ENCODE assay signal across 17 cellular contexts in genomic region chr15:85759391-85759790, GRCh38.
"Had no signal": no experiment of that assay in that cellular context is flagged by ENCODE, and none has a peak within 500 bp of the region (broad histone marks: within the 10 kb centered on the region; RNA-seq: fewer than 3 reads in every experiment).

No MANE protein-coding gene starts in this region.

- H3K36me3 ChIP-seq: adrenal gland, cardiac muscle cell, lower lobe of right lung, pancreas had no signal

- H3K9me3 Mint-ChIP-seq: activated CD4-positive, alpha-beta memory T cell treated with anti-CD3 and anti-CD28 coated beads for 36 hours; activated naive CD4-positive, alpha-beta T cell treated with anti-CD3 and anti-CD28 coated beads, Interleukin-2, amount 50 U/mL, for 24 hours; activated T-cell treated with anti-CD3 and anti-CD28 coated beads, Interleukin-2, amount 50 U/mL, for 4 hours; neural crest cell had no signal

- H3K27ac Mint-ChIP-seq: activated CD4-positive, alpha-beta memory T cell treated with anti-CD3 and anti-CD28 coated beads for 36 hours; activated CD4-positive, alpha-beta T cell treated with anti-CD3 and anti-CD28 coated beads for 36 hours; activated CD8-positive, alpha-beta memory T cell treated with anti-CD3 and anti-CD28 coated beads, Interleukin-2, amount 10 ng/mL, durations not matched to agents 7 days and 5 days; activated naive CD4-positive, alpha-beta T cell treated with anti-CD3 and anti-CD28 coated beads, Interleukin-2, amount 50 U/mL, for 24 hours had no signal

- DNase-seq: activated CD4-positive, alpha-beta memory T cell treated with anti-CD3 and anti-CD28 coated beads for 36 hours; activated CD4-positive, alpha-beta T cell treated with anti-CD3 and anti-CD28 coated beads for 36 hours; activated CD8-positive, alpha-beta memory T cell treated with anti-CD3 and anti-CD28 coated beads, Interleukin-2, amount 10 ng/mL, durations not matched to agents 7 days and 5 days; activated effector memory CD4-positive, alpha-beta T cell treated with anti-CD3 and anti-CD28 coated beads, Interleukin-2, amount 50 U/mL, for 16 hours; activated T-cell treated with anti-CD3 and anti-CD28 coated beads, Interleukin-2, amount 50 U/mL, for 4 hours; islet precursor cell; lower lobe of right lung; stimulated activated CD4-positive, alpha-beta T cell treated with anti-CD3 and anti-CD28 coated beads, Interleukin-4, amount 100 ng/mL, for 24 hours; T-helper 2 cell had no signal

- H3K4me3 ChIP-seq: adrenal gland, cardiac muscle cell, hepatocyte, lower lobe of right lung, pancreas, skin epidermis, suprapubic skin had no signal

- H3K9me3 ChIP-seq: adrenal gland, lower lobe of right lung, pancreas, suprapubic skin had no signal

- H3K36me3 Mint-ChIP-seq: activated CD4-positive, alpha-beta memory T cell treated with anti-CD3 and anti-CD28 coated beads for 36 hours; activated CD8-positive, alpha-beta memory T cell treated with anti-CD3 and anti-CD28 coated beads, Interleukin-2, amount 10 ng/mL, durations not matched to agents 7 days and 5 days had no signal

- H3K27me3 ChIP-seq: adrenal gland, cardiac muscle cell, hepatocyte, pancreas, suprapubic skin had no signal

- H3K27me3 Mint-ChIP-seq: activated CD4-positive, alpha-beta memory T cell treated with anti-CD3 and anti-CD28 coated beads for 36 hours; activated CD4-positive, alpha-beta T cell treated with anti-CD3 and anti-CD28 coated beads for 36 hours; activated CD8-positive, alpha-beta memory T cell treated with anti-CD3 and anti-CD28 coated beads, Interleukin-2, amount 10 ng/mL, durations not matched to agents 7 days and 5 days; activated naive CD4-positive, alpha-beta T cell treated with anti-CD3 and anti-CD28 coated beads, Interleukin-2, amount 50 U/mL, for 24 hours had no signal

- H3K4me3 Mint-ChIP-seq: activated CD4-positive, alpha-beta memory T cell treated with anti-CD3 and anti-CD28 coated beads for 36 hours; activated CD4-positive, alpha-beta T cell treated with anti-CD3 and anti-CD28 coated beads for 36 hours; activated CD8-positive, alpha-beta memory T cell treated with anti-CD3 and anti-CD28 coated beads, Interleukin-2, amount 10 ng/mL, durations not matched to agents 7 days and 5 days; activated naive CD4-positive, alpha-beta T cell treated with anti-CD3 and anti-CD28 coated beads, Interleukin-2, amount 50 U/mL, for 24 hours; activated T-cell treated with anti-CD3 and anti-CD28 coated beads, Interleukin-2, amount 50 U/mL, for 4 hours; neural crest cell had no signal

- ATAC-seq: activated CD4-positive, alpha-beta T cell treated with anti-CD3 and anti-CD28 coated beads for 36 hours; activated CD8-positive, alpha-beta memory T cell treated with anti-CD3 and anti-CD28 coated beads, Interleukin-2, amount 10 ng/mL, durations not matched to agents 7 days and 5 days; activated T-cell treated with anti-CD3 and anti-CD28 coated beads, Interleukin-2, amount 50 U/mL, for 4 hours; lower lobe of right lung had no signal

- H3K27ac ChIP-seq: adrenal gland, cardiac muscle cell, hepatocyte, lower lobe of right lung, pancreas, skin epidermis, suprapubic skin had no signal

- H3K4me1 Mint-ChIP-seq: activated CD8-positive, alpha-beta memory T cell treated with anti-CD3 and anti-CD28 coated beads, Interleukin-2, amount 10 ng/mL, durations not matched to agents 7 days and 5 days had no signal
